In genomic region chr7:29866490-29866930, GRCh38 we compare ENCODE assay signal across 12 cellular contexts.
DNase-seq lines count a peak whose midpoint lies in the region; ATAC-seq and TF ChIP-seq lines count a peak whose summit lies in the region.
"Had no signal": no experiment of that assay in that cellular context is flagged by ENCODE, and none has a peak within 500 bp of the region (broad histone marks: within the 10 kb centered on the region; RNA-seq: fewer than 3 reads in every experiment).

No MANE protein-coding gene starts in this region.

- H3K4ac ChIP-seq in mesenchymal stem cell (ENCODE audit: low read depth in 1 of 2, low read length in 2 of 2) = no peak overlapping the region

- WGBS in mesenchymal stem cell = 88% methylated on average over 3 of the region's 3 CpGs

- POLR2A ChIA-PET in activated CD4-positive, alpha-beta T cell treated with anti-CD3 and anti-CD28 coated beads, Interleukin-2, amount 10 ng/mL, durations not matched to agents 7 days and 5 days (lab: Charles Lee) = no interaction called here

- no peak overlapping the region for H3K9ac ChIP-seq in mesenchymal stem cell (ENCODE audit: low read length)

- no peak overlapping the region for H4K8ac ChIP-seq in mesenchymal stem cell (ENCODE audit: low read length)

- no peak overlapping the region for H3K23ac ChIP-seq in mesenchymal stem cell (ENCODE audit: low read length in 2 of 2)

- H3K79me1 ChIP-seq in mesenchymal stem cell (replicated peaks; ENCODE audit: low read length, poor library complexity, severe bottlenecking) = no peaks in the 10 kb centered on the region

- H3K36me3 Mint-ChIP-seq in activated CD4-positive, alpha-beta T cell treated with anti-CD3 and anti-CD28 coated beads, Interleukin-2, amount 10 ng/mL, durations not matched to agents 7 days and 5 days (ENCODE audit: low read depth) = no peaks in the 10 kb centered on the region

- H3K9me3 Mint-ChIP-seq in stimulated activated naive CD8-positive, alpha-beta T cell treated with anti-CD3 and anti-CD28 coated beads, Interleukin-15, amount 100 ng/mL, for 72 hours = no peaks in the 10 kb centered on the region
- no peaks in the 10 kb centered on the region for H3K9me3 Mint-ChIP-seq in activated CD4-positive, alpha-beta T cell treated with anti-CD3 and anti-CD28 coated beads, Interleukin-2, amount 10 ng/mL, durations not matched to agents 7 days and 5 days
- H3K9me3 Mint-ChIP-seq: activated T-cell treated with anti-CD3 and anti-CD28 coated beads, Interleukin-2, amount 50 U/mL, for 4 hours; T-helper 1 cell treated with Interleukin-12 subunit alpha and Interleukin-12 subunit beta and Interleukin-4 antibody, amounts not matched to agents 30 μg/mL and 1 μg/mL, for 36 hours had no signal

- no peak for TF ChIP-seq POLR2A in breast epithelium (IDR thresholded peaks at IDR 0.05)

- H3K9me3 ChIP-seq in breast epithelium (no peaks in the 10 kb centered on the region), mesenchymal stem cell (ENCODE audit: control insufficient read depth, low read length) (no peaks in the 10 kb centered on the region)
- H3K9me3 ChIP-seq: uterus had no signal

- H3K27me3 ChIP-seq in breast epithelium (no peaks in the 10 kb centered on the region), layer of hippocampus (ENCODE audit: control insufficient read depth, insufficient read depth, low read length) (no peaks in the 10 kb centered on the region), mesenchymal stem cell (ENCODE audit: control insufficient read depth in 1 of 2, insufficient read depth in 1 of 2, low read length in 2 of 2) (no peaks in the 10 kb centered on the region)
- H3K27me3 ChIP-seq: uterus had no signal

- no peak for DNase-seq in stimulated activated naive CD8-positive, alpha-beta T cell treated with anti-CD3 and anti-CD28 coated beads, Interleukin-15, Interleukin-2, amounts not matched to agents 100 U/mL and 50 U/mL, for 24 hours
- no peak for DNase-seq in stimulated activated naive CD8-positive, alpha-beta T cell treated with anti-CD3 and anti-CD28 coated beads, Interleukin-15, amount 100 ng/mL, for 72 hours
- DNase-seq in breast epithelium (ENCODE audit: low spot score in 2 of 2) (peak in 1 of 2 donors; percentile 66), omental fat pad (ENCODE audit: low spot score) (no peak), mesenchymal stem cell (no peak)
- DNase-seq in activated CD4-positive, alpha-beta T cell treated with anti-CD3 and anti-CD28 coated beads, Interleukin-2, amount 10 ng/mL, durations not matched to agents 7 days and 5 days = no peak
- DNase-seq: activated T-cell treated with anti-CD3 and anti-CD28 coated beads, Interleukin-2, amount 50 U/mL, for 4 hours; NCI-H187; uterus had no signal

- TF ChIP-seq CTCF in breast epithelium (IDR thresholded peaks at IDR 0.05) (no peak), omental fat pad (IDR thresholded peaks at IDR 0.05) (no peak)

- H3K18ac ChIP-seq in mesenchymal stem cell (ENCODE audit: low read depth in 1 of 2, low read length in 2 of 2) = no peak overlapping the region

- H2AFZ ChIP-seq in mesenchymal stem cell (ENCODE audit: low read depth, low read length) = no peak overlapping the region

- H3K27me3 Mint-ChIP-seq in stimulated activated naive CD8-positive, alpha-beta T cell treated with anti-CD3 and anti-CD28 coated beads, Interleukin-15, amount 100 ng/mL, for 72 hours = no peaks in the 10 kb centered on the region
- H3K27me3 Mint-ChIP-seq in activated CD4-positive, alpha-beta T cell treated with anti-CD3 and anti-CD28 coated beads, Interleukin-2, amount 10 ng/mL, durations not matched to agents 7 days and 5 days = peaks cover 12% of the 10 kb centered on the region

- no peak overlapping the region for H3K4me2 ChIP-seq in mesenchymal stem cell (ENCODE audit: low read length, poor library complexity, severe bottlenecking)

- no peak overlapping the region for H3K4me3 Mint-ChIP-seq in stimulated activated naive CD8-positive, alpha-beta T cell treated with anti-CD3 and anti-CD28 coated beads, Interleukin-15, amount 100 ng/mL, for 72 hours
- H3K4me3 Mint-ChIP-seq in activated CD4-positive, alpha-beta T cell treated with anti-CD3 and anti-CD28 coated beads, Interleukin-2, amount 10 ng/mL, durations not matched to agents 7 days and 5 days = no peak overlapping the region
- H3K4me3 Mint-ChIP-seq: activated T-cell treated with anti-CD3 and anti-CD28 coated beads, Interleukin-2, amount 50 U/mL, for 4 hours; T-helper 1 cell treated with Interleukin-12 subunit alpha and Interleukin-12 subunit beta and Interleukin-4 antibody, amounts not matched to agents 30 μg/mL and 1 μg/mL, for 36 hours had no signal

- peak overlapping the region; percentile 59 to 74 for H3K27ac ChIP-seq in breast epithelium
- peak overlapping the region; percentile 47 for H3K27ac ChIP-seq in layer of hippocampus (ENCODE audit: low read depth, low read length)
- no peak overlapping the region for H3K27ac ChIP-seq in mesenchymal stem cell (ENCODE audit: low read length, poor library complexity, severe bottlenecking)
- H3K27ac ChIP-seq: uterus had no signal

- no peak overlapping the region for H2BK120ac ChIP-seq in mesenchymal stem cell (ENCODE audit: low read depth, low read length)

- no peak overlapping the region for H2BK5ac ChIP-seq in mesenchymal stem cell (ENCODE audit: low read depth, low read length, poor library complexity, severe bottlenecking)

- peaks cover 6% of the 10 kb centered on the region for H3K4me1 Mint-ChIP-seq in stimulated activated naive CD8-positive, alpha-beta T cell treated with anti-CD3 and anti-CD28 coated beads, Interleukin-15, amount 100 ng/mL, for 72 hours
- H3K4me1 Mint-ChIP-seq in activated CD4-positive, alpha-beta T cell treated with anti-CD3 and anti-CD28 coated beads, Interleukin-2, amount 10 ng/mL, durations not matched to agents 7 days and 5 days = no peaks in the 10 kb centered on the region

- peak; percentile 19 for ATAC-seq in stimulated activated naive CD8-positive, alpha-beta T cell treated with anti-CD3 and anti-CD28 coated beads, Interleukin-15, Interleukin-2, amounts not matched to agents 100 U/mL and 50 U/mL, for 24 hours
- no peak for ATAC-seq in stimulated activated naive CD8-positive, alpha-beta T cell treated with anti-CD3 and anti-CD28 coated beads, Interleukin-15, amount 100 ng/mL, for 72 hours
- ATAC-seq in omental fat pad (ENCODE audit: low FRiP score) = no peak
- ATAC-seq in HG03139 (IDR thresholded peaks at IDR 0.05; ENCODE audit: unreplicated experiment) = no peak
- ATAC-seq: activated T-cell treated with anti-CD3 and anti-CD28 coated beads, Interleukin-2, amount 50 U/mL, for 4 hours had no signal

- no peak overlapping the region for H4K91ac ChIP-seq in mesenchymal stem cell (ENCODE audit: low read length)

- no peak overlapping the region for H3K4me3 ChIP-seq in breast epithelium
- H3K4me3 ChIP-seq in mesenchymal stem cell (ENCODE audit: insufficient read depth in 1 of 2, low read depth in 1 of 2, low read length in 2 of 2) = no peak overlapping the region
- H3K4me3 ChIP-seq: uterus had no signal

- H3K4me1 ChIP-seq in breast epithelium = peaks cover 0 to 17% of the 10 kb centered on the region in 2 donors
- peaks cover 2% of the 10 kb centered on the region for H3K4me1 ChIP-seq in mesenchymal stem cell (ENCODE audit: control insufficient read depth, insufficient read depth, low read depth, low read length)
- H3K4me1 ChIP-seq: uterus had no signal

- CTCF ChIA-PET in activated CD4-positive, alpha-beta T cell treated with anti-CD3 and anti-CD28 coated beads, Interleukin-2, amount 10 ng/mL, durations not matched to agents 7 days and 5 days (lab: Charles Lee) = no interaction called here

- H3K36me3 ChIP-seq in breast epithelium = no peaks in the 10 kb centered on the region
- no peaks in the 10 kb centered on the region for H3K36me3 ChIP-seq in mesenchymal stem cell (ENCODE audit: control insufficient read depth in 1 of 2, insufficient read depth in 2 of 2, low read depth in 1 of 2, low read length in 2 of 2)
- H3K36me3 ChIP-seq: uterus had no signal

- H3K14ac ChIP-seq in mesenchymal stem cell (ENCODE audit: low read length in 2 of 2) = no peak overlapping the region

- no peak overlapping the region for H2BK12ac ChIP-seq in mesenchymal stem cell (ENCODE audit: low read length in 2 of 2)

- no peak overlapping the region for H2BK15ac ChIP-seq in mesenchymal stem cell (ENCODE audit: low read depth, poor library complexity, severe bottlenecking)

- H2AK5ac ChIP-seq in mesenchymal stem cell (ENCODE audit: low read length, severe bottlenecking) = no peak overlapping the region

- intact Hi-C loops in breast epithelium (cut with DNase I; ENCODE audit: low total_unique reads) = no loop called here

- no peak overlapping the region for H3K27ac Mint-ChIP-seq in stimulated activated naive CD8-positive, alpha-beta T cell treated with anti-CD3 and anti-CD28 coated beads, Interleukin-15, amount 100 ng/mL, for 72 hours
- no peak overlapping the region for H3K27ac Mint-ChIP-seq in activated CD4-positive, alpha-beta T cell treated with anti-CD3 and anti-CD28 coated beads, Interleukin-2, amount 10 ng/mL, durations not matched to agents 7 days and 5 days
- H3K27ac Mint-ChIP-seq: T-helper 1 cell treated with Interleukin-12 subunit alpha and Interleukin-12 subunit beta and Interleukin-4 antibody, amounts not matched to agents 30 μg/mL and 1 μg/mL, for 36 hours had no signal
